ENCODE assay signal across 11 cellular contexts in the genomic region with DNA sequence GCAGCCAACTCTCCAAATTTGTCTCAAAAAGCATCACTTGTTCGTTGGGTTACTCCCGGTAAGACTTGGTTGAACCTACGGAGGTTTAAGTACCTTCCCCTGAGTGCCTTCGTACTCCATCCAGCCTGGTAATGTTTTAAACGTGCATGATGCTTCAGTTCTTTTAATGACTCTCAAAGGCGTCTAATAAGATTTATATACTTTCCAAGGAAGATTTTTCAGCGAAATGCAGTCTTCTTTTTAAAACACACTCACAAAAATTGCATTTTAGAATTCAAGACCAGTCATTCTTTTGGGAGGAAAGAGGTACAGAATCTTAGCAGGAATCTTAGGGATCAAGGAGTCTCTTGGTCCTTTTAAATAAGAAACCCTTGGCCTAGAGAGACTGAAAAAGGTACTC. TPM values are rescaled to one million over a fixed set of nuclear protein-coding genes. Genes with fewer than 3 reads are reported as not detected.
DNase-seq lines count a peak whose midpoint lies in the region; ATAC-seq and TF ChIP-seq lines count a peak whose summit lies in the region.
"Had no signal": no experiment of that assay in that cellular context is flagged by ENCODE, and none has a peak within 500 bp of the region (broad histone marks: within the 10 kb centered on the region; RNA-seq: fewer than 3 reads in every experiment).

No MANE protein-coding gene starts in this region.

- intact Hi-C loops in aorta (cut with DNase I), result no loop called here

- peaks cover 58% of the 10 kb centered on the region for H3K27me3 Mint-ChIP-seq in stimulated activated naive CD8-positive, alpha-beta T cell treated with anti-CD3 and anti-CD28 coated beads, Interleukin-15, Interleukin-2, amounts not matched to agents 100 ng/mL and 50 ng/mL, for 24 hours
- peaks cover 59 to 67% (median 66%) of the 10 kb centered on the region in 3 donors for H3K27me3 Mint-ChIP-seq in naive B cell

- no peak for TF ChIP-seq CTCF in brain microvascular endothelial cell (IDR thresholded peaks at IDR 0.05; ENCODE audit: low read depth, low read length, missing control alignments)

- no peak overlapping the region for H3K27ac ChIP-seq in brain microvascular endothelial cell
- no peak overlapping the region for H3K27ac ChIP-seq in aorta (ENCODE audit: low read depth in 1 of 2, low read length in 2 of 2)

- H3K9me3 ChIP-seq in aorta (ENCODE audit: control insufficient read depth, low read length), result no peaks in the 10 kb centered on the region

- peaks cover 14% of the 10 kb centered on the region for H3K4me1 Mint-ChIP-seq in stimulated activated naive CD8-positive, alpha-beta T cell treated with anti-CD3 and anti-CD28 coated beads, Interleukin-15, Interleukin-2, amounts not matched to agents 100 ng/mL and 50 ng/mL, for 24 hours (ENCODE audit: low read depth)
- H3K4me1 Mint-ChIP-seq in naive B cell, result peaks cover 10 to 17% (median 13%) of the 10 kb centered on the region in 3 donors

- in situ Hi-C loops in brain microvascular endothelial cell (cut with HindIII; ENCODE audit: low pct_ligation_motif_present, low sequenced_read_pairs), result no loop called here

- H3K27ac Mint-ChIP-seq in stimulated activated naive CD8-positive, alpha-beta T cell treated with anti-CD3 and anti-CD28 coated beads, Interleukin-15, Interleukin-2, amounts not matched to agents 100 ng/mL and 50 ng/mL, for 24 hours, result no peak overlapping the region
- H3K27ac Mint-ChIP-seq in naive B cell, result peak overlapping the region in 1 of 6 donors; percentile 71

- H3K9me3 Mint-ChIP-seq in stimulated activated naive CD8-positive, alpha-beta T cell treated with anti-CD3 and anti-CD28 coated beads, Interleukin-15, Interleukin-2, amounts not matched to agents 100 ng/mL and 50 ng/mL, for 24 hours, result no peaks in the 10 kb centered on the region
- H3K9me3 Mint-ChIP-seq in naive B cell, result no peaks in the 10 kb centered on the region

- H3K36me3 ChIP-seq in brain microvascular endothelial cell (replicated peaks) (no peaks in the 10 kb centered on the region), aorta (ENCODE audit: control insufficient read depth in 1 of 2, insufficient read depth in 2 of 2, low read length in 1 of 2) (no peaks in the 10 kb centered on the region)

- H3K36me3 Mint-ChIP-seq in stimulated activated naive CD8-positive, alpha-beta T cell treated with anti-CD3 and anti-CD28 coated beads, Interleukin-15, Interleukin-2, amounts not matched to agents 100 ng/mL and 50 ng/mL, for 24 hours (ENCODE audit: low read depth), result no peaks in the 10 kb centered on the region
- no peaks in the 10 kb centered on the region for H3K36me3 Mint-ChIP-seq in naive B cell

- no peak for ATAC-seq in stimulated activated naive CD8-positive, alpha-beta T cell treated with anti-CD3 and anti-CD28 coated beads, Interleukin-15, Interleukin-2, amounts not matched to agents 100 U/mL and 50 U/mL, for 24 hours
- no peak for ATAC-seq in naive B cell (ENCODE audit: low read depth in 2 of 2)
- ATAC-seq in aorta (ENCODE audit: low FRiP score), result no peak

- H3K4me1 ChIP-seq in aorta (ENCODE audit: control insufficient read depth in 1 of 2, insufficient read depth in 2 of 2, low read length in 2 of 2), result no peaks in the 10 kb centered on the region

- H3K4me3 ChIP-seq in brain microvascular endothelial cell (ENCODE audit: low read depth, low read length) (peak overlapping the region; percentile 60), aorta (ENCODE audit: low read length in 2 of 2) (peak overlapping the region; percentile 69 to 77)

- 47% methylated on average over 7 of the region's 7 CpGs for WGBS in aorta, 2 donors

- H3K4me3 Mint-ChIP-seq in stimulated activated naive CD8-positive, alpha-beta T cell treated with anti-CD3 and anti-CD28 coated beads, Interleukin-15, Interleukin-2, amounts not matched to agents 100 ng/mL and 50 ng/mL, for 24 hours, result peak overlapping the region; percentile 61
- peak overlapping the region; percentile 48 to 88 (median 78) for H3K4me3 Mint-ChIP-seq in naive B cell

- no peaks in the 10 kb centered on the region for H3K27me3 ChIP-seq in brain microvascular endothelial cell (replicated peaks)
- peaks cover 0 to 2% of the 10 kb centered on the region in 2 donors for H3K27me3 ChIP-seq in aorta (ENCODE audit: control insufficient read depth in 1 of 2, insufficient read depth in 2 of 2, low read length in 1 of 2)

- no peak for DNase-seq in stimulated activated naive CD8-positive, alpha-beta T cell treated with anti-CD3 and anti-CD28 coated beads, Interleukin-15, Interleukin-2, amounts not matched to agents 100 U/mL and 50 U/mL, for 24 hours
- no peak for DNase-seq in brain microvascular endothelial cell
- no peak for DNase-seq in naive B cell
- no peak for DNase-seq in aorta
- DNase-seq in DMS53 (lab: John Stamatoyannopoulos, UW), result no peak
- no peak for DNase-seq in NCI-H526 treated with DMSO at 0.1 percent for 48 hours (lab: John Stamatoyannopoulos, UW)
- DNase-seq in activated gamma-delta T cell (lab: John Stamatoyannopoulos, UW), result no peak
- DNase-seq: cortex of kidney, DND-41, NCI-H2171 treated with DMSO at 0.1 percent for 48 hours had no signal

RNA-seq across cellular contexts. Expression of gene TRPC3, which starts 0.4 kb away (rescaled TPM):
- not detected for polyA plus RNA-seq in naive B cell (ENCODE audit: low read depth in 6 of 6)
- total RNA-seq in aorta, result 1 to 10 TPM in 1 of 2 donors, under 1 TPM in 1; 0.26 to 1.3 TPM
- not detected for polyA plus RNA-seq in aorta
